In genomic region chrX:10755477-10756334, GRCh38 we compare ENCODE assay signal across 12 cellular contexts.
A peak's percentile ranks its signal among the peaks of the same experiment; 100 is the strongest.
DNase-seq lines count a peak whose midpoint lies in the region; ATAC-seq and TF ChIP-seq lines count a peak whose summit lies in the region.
"Had no signal": no experiment of that assay in that cellular context is flagged by ENCODE, and none has a peak within 500 bp of the region (broad histone marks: within the 10 kb centered on the region; RNA-seq: fewer than 3 reads in every experiment).

No MANE protein-coding gene starts in this region.

- peak overlapping the region; percentile 50 for H2AFZ ChIP-seq in GM23248
- H2AFZ ChIP-seq in SK-N-SH (ENCODE audit: low read depth): peak overlapping the region; percentile 10; the same call in 1 of the 2 replicates

- H3K27ac ChIP-seq in GM23248 (peak overlapping the region; percentile 85), SK-N-SH (ENCODE audit: low read depth in 2 of 2, low read length in 1 of 2) (peak overlapping the region; percentile 61 to 72)
- H3K27ac ChIP-seq: adrenal gland had no signal

- DNase-seq in GM23248 (peak; percentile 67), SK-N-SH (no peak), left ventricle myocardium superior (no peak), retinal pigment epithelial cell (ENCODE audit: low read depth) (peak; percentile 48), NCI-H1694 treated with DMSO at 0.1 percent for 48 hours (lab: John Stamatoyannopoulos, UW) (no peak)
- no peak for DNase-seq in activated T-helper 1 cell treated with anti-CD3 and anti-CD28 coated beads, Interleukin-12 subunit alpha, Interleukin-12 subunit beta, Interleukin-2, Interleukin-4 antibody, amounts not matched to agents 30 ng/mL and 10 ng/mL and 1 ng/mL, durations not matched to agents 14 hours and 24 hours and 36 hours (ENCODE audit: low spot score)
- DNase-seq: NCI-H146 had no signal

- no peaks in the 10 kb centered on the region for H3K4me1 Mint-ChIP-seq in activated T-helper 1 cell treated with anti-CD3 and anti-CD28 coated beads, Interleukin-12 subunit alpha, Interleukin-12 subunit beta, Interleukin-2, Interleukin-4 antibody, amounts not matched to agents 30 ng/mL and 10 ng/mL and 1 ng/mL, durations not matched to agents 14 hours and 24 hours and 36 hours (ENCODE audit: low read depth)
- H3K4me1 Mint-ChIP-seq: memory B cell had no signal

- H3F3A ChIP-seq in GM23248 (ENCODE audit: insufficient read depth): peaks cover 29% of the 10 kb centered on the region
- H3F3A ChIP-seq in SK-N-SH (replicated peaks; ENCODE audit: insufficient read depth): no peaks in the 10 kb centered on the region

- H4K20me1 ChIP-seq in GM23248 (ENCODE audit: insufficient read depth) (no peaks in the 10 kb centered on the region), SK-N-SH (ENCODE audit: insufficient read depth) (no peaks in the 10 kb centered on the region)

- H3K79me2 ChIP-seq in GM23248 (ENCODE audit: insufficient read depth) (no peaks in the 10 kb centered on the region), SK-N-SH (ENCODE audit: insufficient read depth) (no peaks in the 10 kb centered on the region)

- no peaks in the 10 kb centered on the region for H3K9me3 ChIP-seq in GM23248 (ENCODE audit: low read depth)
- H3K9me3 ChIP-seq in SK-N-SH: no peaks in the 10 kb centered on the region
- H3K9me3 ChIP-seq: adrenal gland had no signal

- no peaks in the 10 kb centered on the region for H3K9me3 Mint-ChIP-seq in activated T-helper 1 cell treated with anti-CD3 and anti-CD28 coated beads, Interleukin-12 subunit alpha, Interleukin-12 subunit beta, Interleukin-2, Interleukin-4 antibody, amounts not matched to agents 30 ng/mL and 10 ng/mL and 1 ng/mL, durations not matched to agents 14 hours and 24 hours and 36 hours
- H3K9me3 Mint-ChIP-seq: memory B cell; T-helper 2 cell treated with Interferon-gamma antibody and Interleukin-4, amounts not matched to agents 5 μg/mL and 100 μg/mL, for 36 hours had no signal

- no peak for TF ChIP-seq RAD21 in SK-N-SH (IDR thresholded peaks at IDR 0.05; ENCODE audit: low read length)

- ATAC-seq in left ventricle myocardium superior: peak; percentile 72
- no peak for ATAC-seq in HG03457 (IDR thresholded peaks at IDR 0.05; ENCODE audit: unreplicated experiment)
- no peak for ATAC-seq in GM18520 (IDR thresholded peaks at IDR 0.05; ENCODE audit: unreplicated experiment)

- H3K27ac Mint-ChIP-seq in activated T-helper 1 cell treated with anti-CD3 and anti-CD28 coated beads, Interleukin-12 subunit alpha, Interleukin-12 subunit beta, Interleukin-2, Interleukin-4 antibody, amounts not matched to agents 30 ng/mL and 10 ng/mL and 1 ng/mL, durations not matched to agents 14 hours and 24 hours and 36 hours: no peak overlapping the region
- H3K27ac Mint-ChIP-seq: memory B cell; T-helper 2 cell treated with Interferon-gamma antibody and Interleukin-4, amounts not matched to agents 5 μg/mL and 100 μg/mL, for 36 hours had no signal

- H3K27me3 ChIP-seq in GM23248 (replicated peaks; ENCODE audit: insufficient read depth) (no peaks in the 10 kb centered on the region), SK-N-SH (ENCODE audit: insufficient read depth) (no peaks in the 10 kb centered on the region)
- H3K27me3 ChIP-seq: adrenal gland had no signal

- no peaks in the 10 kb centered on the region for H3K36me3 Mint-ChIP-seq in activated T-helper 1 cell treated with anti-CD3 and anti-CD28 coated beads, Interleukin-12 subunit alpha, Interleukin-12 subunit beta, Interleukin-2, Interleukin-4 antibody, amounts not matched to agents 30 ng/mL and 10 ng/mL and 1 ng/mL, durations not matched to agents 14 hours and 24 hours and 36 hours (ENCODE audit: low read depth)
- H3K36me3 Mint-ChIP-seq: memory B cell had no signal

- TF ChIP-seq EP300 in SK-N-SH (IDR thresholded peaks at IDR 0.05; ENCODE audit: borderline replicate concordance in 1 of 2, low read depth in 1 of 2, low read length in 1 of 2): peak in 1 of 2 experiments; percentile 74; a peak in 2 of 4 replicates

- H3K4me2 ChIP-seq in GM23248 (ENCODE audit: unreplicated experiment) (peak overlapping the region; percentile 78), SK-N-SH (peak overlapping the region; percentile 42)

- no peaks in the 10 kb centered on the region for H3K27me3 Mint-ChIP-seq in activated T-helper 1 cell treated with anti-CD3 and anti-CD28 coated beads, Interleukin-12 subunit alpha, Interleukin-12 subunit beta, Interleukin-2, Interleukin-4 antibody, amounts not matched to agents 30 ng/mL and 10 ng/mL and 1 ng/mL, durations not matched to agents 14 hours and 24 hours and 36 hours (ENCODE audit: insufficient read depth)

- POLR2A ChIA-PET in SK-N-SH (lab: Yijun Ruan, JAX): no interaction called here

- TF ChIP-seq CTCF in SK-N-SH (IDR thresholded peaks at IDR 0.05) (no peak), retinal pigment epithelial cell (conservative IDR thresholded peaks at IDR 0.05; ENCODE audit: low read depth, low read length) (no peak)

- 9 to 13% methylated on average over 9 of the region's 9 CpGs for WGBS in GM23248 (ENCODE audit: low coverage in 1 of 2, low lambda C conversion rate in 2 of 2, missing lambda C conversion rate in 2 of 2), 2 experiments
- WGBS in SK-N-SH (ENCODE audit: low lambda C conversion rate): 19% methylated on average over 9 of the region's 9 CpGs

- H3K4me1 ChIP-seq in GM23248 (ENCODE audit: insufficient read depth): peaks cover 30% of the 10 kb centered on the region
- H3K4me1 ChIP-seq in SK-N-SH (ENCODE audit: control insufficient read depth in 1 of 2, insufficient read depth in 2 of 2, low read depth in 1 of 2, low read length in 1 of 2): peaks cover 4 to 10% of the 10 kb centered on the region in 2 experiments; a peak in 2 of 4 replicates
- H3K4me1 ChIP-seq: adrenal gland had no signal

- no peaks in the 10 kb centered on the region for H3K9me2 ChIP-seq in GM23248 (ENCODE audit: insufficient read depth)
- no peaks in the 10 kb centered on the region for H3K9me2 ChIP-seq in SK-N-SH

- H3K4me3 Mint-ChIP-seq in activated T-helper 1 cell treated with anti-CD3 and anti-CD28 coated beads, Interleukin-12 subunit alpha, Interleukin-12 subunit beta, Interleukin-2, Interleukin-4 antibody, amounts not matched to agents 30 ng/mL and 10 ng/mL and 1 ng/mL, durations not matched to agents 14 hours and 24 hours and 36 hours: no peak overlapping the region
- H3K4me3 Mint-ChIP-seq: memory B cell; T-helper 2 cell treated with Interferon-gamma antibody and Interleukin-4, amounts not matched to agents 5 μg/mL and 100 μg/mL, for 36 hours had no signal

- H3K9ac ChIP-seq in GM23248 (peak overlapping the region; percentile 69), SK-N-SH (peak overlapping the region; percentile 18; the same call in 1 of the 2 replicates)

- in situ Hi-C loops in GM23248 (cut with MboI): no loop called here

- intact Hi-C loops in left ventricle myocardium superior (cut with micrococcal nuclease): no loop called here
- intact Hi-C loops in activated T-helper 1 cell treated with anti-CD3 and anti-CD28 coated beads, Interleukin-12 subunit alpha, Interleukin-12 subunit beta, Interleukin-2, Interleukin-4 antibody, amounts not matched to agents 30 ng/mL and 10 ng/mL and 1 ng/mL, durations not matched to agents 14 hours and 24 hours and 36 hours (cut with micrococcal nuclease): no loop called here

- peak overlapping the region; percentile 64 for H3K4me3 ChIP-seq in GM23248
- H3K4me3 ChIP-seq in SK-N-SH (ENCODE audit: low read depth in 2 of 2, low read length in 1 of 2): no peak overlapping the region
- no peak overlapping the region for H3K4me3 ChIP-seq in retinal pigment epithelial cell (ENCODE audit: low read length)
- H3K4me3 ChIP-seq: adrenal gland had no signal

- CTCF ChIA-PET in SK-N-SH (lab: Yijun Ruan, JAX): interaction anchor here (0.7 to 3.3 kb wide), 6 partner anchors 10 to 566 kb away, joined by 3 to 8 read pairs (median 4); no protein-coding TSS in a partner anchor

- H3K36me3 ChIP-seq in GM23248 (ENCODE audit: low read depth) (no peaks in the 10 kb centered on the region), SK-N-SH (replicated peaks in 1 of 2; ENCODE audit: control insufficient read depth in 1 of 2, insufficient read depth in 2 of 2, low read length in 1 of 2) (no peaks in the 10 kb centered on the region)
- H3K36me3 ChIP-seq: adrenal gland had no signal

TF ChIP-seq in SK-N-SH, 30 proteins besides CTCF, POLR2A, EP300 and RAD21 (continues in another document):
- TF ChIP-seq MAX (IDR thresholded peaks at IDR 0.05; ENCODE audit: low read depth) (peak; percentile 54; the same call in 1 of the 2 replicates), RCOR1 (IDR thresholded peaks at IDR 0.05; ENCODE audit: low read length) (no peak), MEF2A (IDR thresholded peaks at IDR 0.05; ENCODE audit: borderline replicate concordance, low read depth) (no peak), EZH2phosphoT487 (IDR thresholded peaks at IDR 0.05; ENCODE audit: borderline replicate concordance, low read depth) (no peak), TAF1 (IDR thresholded peaks at IDR 0.05; ENCODE audit: borderline replicate concordance, low read depth, low read length) (no peak), POLR2AphosphoS5 (IDR thresholded peaks at IDR 0.05; ENCODE audit: low read depth, low read length) (peak; percentile 22; the same call in 1 of the 2 replicates), CHD2 (IDR thresholded peaks at IDR 0.05; ENCODE audit: low read length, partially characterized antibody) (no peak), SIN3A (IDR thresholded peaks at IDR 0.05; ENCODE audit: borderline replicate concordance, low read depth, low read length) (no peak; the same call in 1 of the 2 replicates), RXRA (IDR thresholded peaks at IDR 0.05; ENCODE audit: borderline replicate concordance, low read depth) (peak; percentile 35; the same call in 1 of the 2 replicates), GABPA (IDR thresholded peaks at IDR 0.05; ENCODE audit: low read depth) (no peak), TEAD4 (IDR thresholded peaks at IDR 0.05; ENCODE audit: borderline replicate concordance, insufficient read depth) (peak; percentile 94)

Comparison
In these comparisons a context has a peak if more than half of its experiments do, and no peak if none do; other contexts are left out.
1. DNase-seq: peak in GM23248 (single experiment) and retinal pigment epithelial cell (single experiment); none in SK-N-SH (single experiment), left ventricle myocardium superior (single experiment), activated T-helper 1 cell treated with anti-CD3 and anti-CD28 coated beads, Interleukin-12 subunit alpha, Interleukin-12 subunit beta, Interleukin-2, Interleukin-4 antibody, amounts not matched to agents 30 ng/mL and 10 ng/mL and 1 ng/mL, durations not matched to agents 14 hours and 24 hours and 36 hours (single experiment) and NCI-H1694 treated with DMSO at 0.1 percent for 48 hours (single experiment).